In the genomic region with DNA sequence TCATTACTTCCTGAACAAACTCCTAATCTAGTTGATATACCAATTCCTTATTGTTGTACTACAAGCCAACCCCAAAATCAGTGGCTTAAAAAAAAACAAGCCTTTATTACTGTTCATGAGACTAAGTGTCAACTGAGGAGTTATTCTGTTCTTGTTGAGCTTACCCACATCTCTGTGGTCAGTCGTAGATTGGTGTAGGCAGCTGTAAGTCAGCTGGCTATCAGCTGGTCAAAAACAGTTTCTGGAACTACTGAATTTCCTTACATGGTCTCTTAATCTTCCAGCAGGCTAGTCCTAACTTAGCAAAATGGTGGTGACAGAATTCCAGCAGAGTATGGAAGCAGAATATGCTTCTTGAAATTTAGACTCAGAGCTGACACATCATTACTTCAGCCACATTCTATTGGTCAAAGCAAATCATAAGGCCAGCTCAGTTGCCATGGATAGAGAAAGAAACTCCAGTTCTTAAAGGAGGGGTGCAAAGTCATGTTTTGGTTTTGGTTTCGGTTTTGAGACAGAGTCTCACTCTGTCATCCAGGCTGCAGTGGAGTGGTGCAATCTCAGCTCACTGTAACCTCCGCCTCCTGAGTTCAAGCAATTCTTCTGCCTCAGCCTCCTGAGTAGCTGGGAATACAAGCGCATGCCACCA, we compare ENCODE assay signal across 14 cellular contexts.
DNase-seq lines count a peak whose midpoint lies in the region; ATAC-seq and TF ChIP-seq lines count a peak whose summit lies in the region.
"Had no signal": no experiment of that assay in that cellular context is flagged by ENCODE, and none has a peak within 500 bp of the region (broad histone marks: within the 10 kb centered on the region; RNA-seq: fewer than 3 reads in every experiment).

No MANE protein-coding gene starts in this region.

- H3K27ac ChIP-seq in KMS-11: no peak overlapping the region

- no peaks in the 10 kb centered on the region for H3K27me3 ChIP-seq in KMS-11 (ENCODE audit: insufficient read depth, low read depth)

- H3K4me1 ChIP-seq in KMS-11 (ENCODE audit: low read depth, poor library complexity, severe bottlenecking): peaks cover 6% of the 10 kb centered on the region

- DNase-seq in GM03348 (ENCODE audit: low spot score): peak; percentile 14
- peak; percentile 44 for DNase-seq in amniotic epithelial cell (ENCODE audit: low read depth)
- DNase-seq in lung microvascular endothelial cell (ENCODE audit: low read depth in 2 of 2): peak; percentile 24 to 33
- no peak for DNase-seq in cerebellar nuclear complex (lab: John Stamatoyannopoulos, UW)
- no peak for DNase-seq in activated CD4-positive, alpha-beta T cell treated with anti-CD3 and anti-CD28 coated beads, Interleukin-2, amount 50 U/mL, for 4 hours
- DNase-seq in GDM1 (lab: John Stamatoyannopoulos, UW): no peak
- DNase-seq: activated CD8-positive, alpha-beta memory T cell treated with anti-CD3 and anti-CD28 coated beads, Interleukin-2, amount 10 ng/mL, durations not matched to agents 7 days and 5 days; Calu3; glutamatergic neuron; H7; T-helper 1 cell had no signal

- H2AFZ ChIP-seq in KMS-11 (ENCODE audit: low read depth): no peak overlapping the region

- no peaks in the 10 kb centered on the region for H3K79me2 ChIP-seq in KMS-11 (ENCODE audit: insufficient read depth, low read depth)

- ATAC-seq in HG03045 (IDR thresholded peaks at IDR 0.05; ENCODE audit: unreplicated experiment): no peak
- ATAC-seq: activated CD8-positive, alpha-beta memory T cell treated with anti-CD3 and anti-CD28 coated beads, Interleukin-2, amount 10 ng/mL, durations not matched to agents 7 days and 5 days; stimulated activated memory B cell treated with anti-CD40 and anti-IgM and Interleukin-4, amounts not matched to agents 10 μg/mL and 1 μg/mL and 100 μg/mL, for 72 hours had no signal

- H3K4me2 ChIP-seq in KMS-11: peak overlapping the region; percentile 24; the same call in 1 of the 2 replicates

- TF ChIP-seq CTCF in KMS-11 (conservative IDR thresholded peaks at IDR 0.05; ENCODE audit: low read depth, low read length): no peak

- H4K20me1 ChIP-seq in KMS-11 (ENCODE audit: insufficient read depth): no peaks in the 10 kb centered on the region

- H3K36me3 ChIP-seq in KMS-11 (ENCODE audit: insufficient read depth): no peaks in the 10 kb centered on the region

- no peak overlapping the region for H3K9ac ChIP-seq in KMS-11

- no peak overlapping the region for H3K4me3 ChIP-seq in KMS-11 (IDR thresholded peaks at IDR 0.05; ENCODE audit: insufficient read depth, low read depth, low read length)

Comparison
In these comparisons a context has a peak if more than half of its experiments do, and no peak if none do; other contexts are left out.
1. DNase-seq: peak in GM03348 (single experiment), amniotic epithelial cell (single experiment) and lung microvascular endothelial cell (2 of 2); none in cerebellar nuclear complex (0 of 2), activated CD4-positive, alpha-beta T cell treated with anti-CD3 and anti-CD28 coated beads, Interleukin-2, amount 50 U/mL, for 4 hours (0 of 2) and GDM1 (single experiment).